21 cellular contexts compared by ENCODE assay signal in the genomic region with DNA sequence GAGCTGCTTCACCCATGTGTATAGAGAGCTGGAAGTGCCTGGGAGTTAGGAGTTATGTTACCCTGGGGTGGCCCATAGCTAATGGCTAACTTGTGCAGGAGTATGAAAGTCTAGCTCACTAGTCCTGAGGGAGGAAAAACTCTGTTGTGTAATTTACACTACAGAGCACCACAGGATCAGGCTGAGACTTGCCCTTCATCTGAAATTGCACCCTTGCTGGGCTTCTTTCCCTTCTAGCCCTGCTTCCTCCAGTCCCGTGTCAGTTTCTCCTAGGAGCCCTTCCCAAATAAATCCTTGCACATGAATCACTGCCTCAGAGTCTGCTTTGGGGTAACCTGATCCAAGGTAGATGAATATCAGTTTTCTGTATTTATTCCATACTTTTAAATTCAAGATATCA. TPM values are rescaled to one million over a fixed set of nuclear protein-coding genes. Genes with fewer than 3 reads are reported as not detected.
DNase-seq lines count a peak whose midpoint lies in the region; ATAC-seq and TF ChIP-seq lines count a peak whose summit lies in the region.
"Had no signal": no experiment of that assay in that cellular context is flagged by ENCODE, and none has a peak within 500 bp of the region (broad histone marks: within the 10 kb centered on the region; RNA-seq: fewer than 3 reads in every experiment).

No MANE protein-coding gene starts in this region.

- BruUV-seq in PC-3 (replicated peaks; lab: Mats Ljungman, UMichigan) (no TSS peak), mammary epithelial cell (replicated peaks; lab: Mats Ljungman, UMichigan) (no TSS peak)

- no peak overlapping the region for H3K4me3 Mint-ChIP-seq in activated T-helper 1 cell treated with anti-CD3 and anti-CD28 coated beads, Interleukin-12 subunit alpha, Interleukin-12 subunit beta, Interleukin-2, Interleukin-4 antibody, amounts not matched to agents 30 ng/mL and 10 ng/mL and 1 ng/mL, durations not matched to agents 14 hours and 24 hours and 36 hours
- H3K4me3 Mint-ChIP-seq: CD4-positive, CD25-positive, alpha-beta regulatory T cell had no signal

- no peaks in the 10 kb centered on the region for H3K9me2 ChIP-seq in PC-3 (replicated peaks; ENCODE audit: low read length)

- intact Hi-C loops in PC-3 (cut with micrococcal nuclease), result no loop called here
- intact Hi-C loops in mammary epithelial cell (cut with micrococcal nuclease), result no loop called here
- intact Hi-C loops in activated T-helper 1 cell treated with anti-CD3 and anti-CD28 coated beads, Interleukin-12 subunit alpha, Interleukin-12 subunit beta, Interleukin-2, Interleukin-4 antibody, amounts not matched to agents 30 ng/mL and 10 ng/mL and 1 ng/mL, durations not matched to agents 14 hours and 24 hours and 36 hours (cut with micrococcal nuclease), result no loop called here
- intact Hi-C loops in Right ventricle myocardium superior (cut with DNase I), result no loop called here

- DNase-seq in PC-3 (peak; percentile 4), mammary epithelial cell (peak; percentile 79), foreskin keratinocyte (peak; percentile 59 to 80), retina (peak; percentile 1), Right ventricle myocardium superior (no peak)
- DNase-seq in activated T-helper 1 cell treated with anti-CD3 and anti-CD28 coated beads, Interleukin-12 subunit alpha, Interleukin-12 subunit beta, Interleukin-2, Interleukin-4 antibody, amounts not matched to agents 30 ng/mL and 10 ng/mL and 1 ng/mL, durations not matched to agents 14 hours and 24 hours and 36 hours (ENCODE audit: low spot score), result no peak
- DNase-seq in effector CD4-positive, alpha-beta T cell, result no peak
- DNase-seq: CD4-positive, CD25-positive, alpha-beta regulatory T cell; COR-L47; DMS79; MM.1S; NCI-H1105; NCI-H146; NCI-H2029 treated with DMSO at 0.1 percent for 48 hours; NCI-H524 treated with DMSO at 0.1 percent for 48 hours; NCI-H82; SHP77 treated with DMSO at 0.1 percent for 48 hours had no signal

- 0% methylated on average over 1 of the region's 1 CpG for WGBS in mammary epithelial cell (ENCODE audit: low coverage, missing lambda C conversion rate)

- H3K9ac ChIP-seq in PC-3 (ENCODE audit: low read length) (no peak overlapping the region), mammary epithelial cell (ENCODE audit: insufficient read depth, low read length) (no peak overlapping the region)

- no peaks in the 10 kb centered on the region for H3F3A ChIP-seq in PC-3 (ENCODE audit: low read length, unreplicated experiment)

- H3K27me3 ChIP-seq in PC-3 (ENCODE audit: low read length) (peaks cover 20% of the 10 kb centered on the region), mammary epithelial cell (ENCODE audit: insufficient read depth, low read length) (no peaks in the 10 kb centered on the region), foreskin keratinocyte (no peaks in the 10 kb centered on the region)

- POLR2A ChIA-PET in PC-3 (lab: Charles Lee; ENCODE audit: unreplicated experiment), result no interaction called here

- H2AFZ ChIP-seq in PC-3 (ENCODE audit: low read length) (no peak overlapping the region), mammary epithelial cell (ENCODE audit: low read depth, low read length) (peak overlapping the region; percentile 36)

- in situ Hi-C loops in mammary epithelial cell (cut with MboI; ENCODE audit: low sequenced_read_pairs in 2 of 2), result no loop called here

- CTCF ChIA-PET in PC-3 (lab: Charles Lee) (no interaction called here), mammary epithelial cell (lab: Charles Lee; ENCODE audit: low non-redundant PET) (no interaction called here)

- no peaks in the 10 kb centered on the region for H3K36me3 ChIP-seq in PC-3 (ENCODE audit: low read depth, low read length)
- no peaks in the 10 kb centered on the region for H3K36me3 ChIP-seq in mammary epithelial cell (ENCODE audit: insufficient read depth, low read length)

- no peaks in the 10 kb centered on the region for H3K9me3 Mint-ChIP-seq in activated T-helper 1 cell treated with anti-CD3 and anti-CD28 coated beads, Interleukin-12 subunit alpha, Interleukin-12 subunit beta, Interleukin-2, Interleukin-4 antibody, amounts not matched to agents 30 ng/mL and 10 ng/mL and 1 ng/mL, durations not matched to agents 14 hours and 24 hours and 36 hours

- H3K36me3 Mint-ChIP-seq in activated T-helper 1 cell treated with anti-CD3 and anti-CD28 coated beads, Interleukin-12 subunit alpha, Interleukin-12 subunit beta, Interleukin-2, Interleukin-4 antibody, amounts not matched to agents 30 ng/mL and 10 ng/mL and 1 ng/mL, durations not matched to agents 14 hours and 24 hours and 36 hours (ENCODE audit: low read depth), result no peaks in the 10 kb centered on the region
- H3K36me3 Mint-ChIP-seq: CD4-positive, CD25-positive, alpha-beta regulatory T cell had no signal

- no peak overlapping the region for H3K27ac Mint-ChIP-seq in activated T-helper 1 cell treated with anti-CD3 and anti-CD28 coated beads, Interleukin-12 subunit alpha, Interleukin-12 subunit beta, Interleukin-2, Interleukin-4 antibody, amounts not matched to agents 30 ng/mL and 10 ng/mL and 1 ng/mL, durations not matched to agents 14 hours and 24 hours and 36 hours

- H3K4me2 ChIP-seq in PC-3 (ENCODE audit: low read length), result no peak overlapping the region
- H3K4me2 ChIP-seq in mammary epithelial cell (ENCODE audit: insufficient read depth, low read depth, low read length), result peak overlapping the region; percentile 51

- H3K27me3 Mint-ChIP-seq in activated T-helper 1 cell treated with anti-CD3 and anti-CD28 coated beads, Interleukin-12 subunit alpha, Interleukin-12 subunit beta, Interleukin-2, Interleukin-4 antibody, amounts not matched to agents 30 ng/mL and 10 ng/mL and 1 ng/mL, durations not matched to agents 14 hours and 24 hours and 36 hours (ENCODE audit: insufficient read depth), result peaks cover 21% of the 10 kb centered on the region

- H3K27ac ChIP-seq in PC-3 (ENCODE audit: low read length), result no peak overlapping the region
- no peak overlapping the region for H3K27ac ChIP-seq in mammary epithelial cell (ENCODE audit: insufficient read depth, low read depth, low read length)
- no peak overlapping the region for H3K27ac ChIP-seq in foreskin keratinocyte
- H3K27ac ChIP-seq: SK-N-MC had no signal

- H3K4me1 Mint-ChIP-seq in activated T-helper 1 cell treated with anti-CD3 and anti-CD28 coated beads, Interleukin-12 subunit alpha, Interleukin-12 subunit beta, Interleukin-2, Interleukin-4 antibody, amounts not matched to agents 30 ng/mL and 10 ng/mL and 1 ng/mL, durations not matched to agents 14 hours and 24 hours and 36 hours (ENCODE audit: low read depth), result no peaks in the 10 kb centered on the region
- H3K4me1 Mint-ChIP-seq: CD4-positive, CD25-positive, alpha-beta regulatory T cell had no signal

- TF ChIP-seq CTCF in PC-3 (conservative IDR thresholded peaks at IDR 0.05; ENCODE audit: low read depth, low read length), result no peak
- TF ChIP-seq CTCF in mammary epithelial cell (conservative IDR thresholded peaks at IDR 0.05 in 1 of 2, IDR thresholded peaks at IDR 0.05 in 1 of 2; ENCODE audit: extremely low read depth in 1 of 2, insufficient read depth in 1 of 2, low read depth in 1 of 2, low read length in 2 of 2), result no peak
- no peak for TF ChIP-seq CTCF in foreskin keratinocyte (conservative IDR thresholded peaks at IDR 0.05)

- no peaks in the 10 kb centered on the region; the same call in 1 of the 2 replicates for H3K4me1 ChIP-seq in PC-3 (ENCODE audit: insufficient read depth, low read length)
- H3K4me1 ChIP-seq in mammary epithelial cell (ENCODE audit: insufficient read depth, low read length), result peaks cover 20% of the 10 kb centered on the region
- H3K4me1 ChIP-seq in foreskin keratinocyte, result peaks cover 9% of the 10 kb centered on the region

- H3K9me3 ChIP-seq in PC-3 (ENCODE audit: low read length), result no peaks in the 10 kb centered on the region
- H3K9me3 ChIP-seq in mammary epithelial cell (replicated peaks; ENCODE audit: insufficient read depth, low read length), result no peaks in the 10 kb centered on the region

- H3K79me2 ChIP-seq in PC-3 (ENCODE audit: low read length), result no peaks in the 10 kb centered on the region
- H3K79me2 ChIP-seq in mammary epithelial cell (ENCODE audit: insufficient read depth, low read length), result no peaks in the 10 kb centered on the region

- dilution Hi-C loops in mammary epithelial cell (cut with HindIII; ENCODE audit: low sequenced_read_pairs), result no loop called here

- H3K4me3 ChIP-seq in PC-3 (ENCODE audit: low read length) (no peak overlapping the region), mammary epithelial cell (replicated peaks in 1 of 3; ENCODE audit: insufficient read depth in 1 of 3, low read depth in 2 of 3, low read length in 3 of 3) (no peak overlapping the region)
- H3K4me3 ChIP-seq: SK-N-MC had no signal

- ATAC-seq in PC-3 (no peak), foreskin keratinocyte (peak; percentile 70), Right ventricle myocardium superior (ENCODE audit: poor library complexity) (no peak)

- H4K20me1 ChIP-seq in PC-3 (ENCODE audit: low read length), result no peaks in the 10 kb centered on the region
- H4K20me1 ChIP-seq in mammary epithelial cell (ENCODE audit: insufficient read depth, low read length), result no peaks in the 10 kb centered on the region

RNA-seq across cellular contexts. Expression of gene CTXND1, which starts 40.0 kb away (rescaled TPM):
- not detected in 2 replicates for total RNA-seq in PC-3 (2014; rRNA removed)
- total RNA-seq in mammary epithelial cell, result not detected
- polyA plus RNA-seq in mammary epithelial cell, result not detected
- not detected for polyA minus RNA-seq in mammary epithelial cell
- not detected in 2 replicates for total RNA-seq in foreskin keratinocyte
- polyA plus RNA-seq in foreskin keratinocyte, result not detected in 2 replicates
- not detected in 2 replicates for total RNA-seq in activated T-helper 1 cell treated with anti-CD3 and anti-CD28 coated beads, Interleukin-12 subunit alpha, Interleukin-12 subunit beta, Interleukin-2, Interleukin-4 antibody, amounts not matched to agents 30 ng/mL and 10 ng/mL and 1 ng/mL, durations not matched to agents 14 hours and 24 hours and 36 hours
- total RNA-seq in Right ventricle myocardium superior, result 0.94 TPM
- total RNA-seq: CD4-positive, CD25-positive, alpha-beta regulatory T cell; H1; LHCN-M2 had no signal
- polyA plus RNA-seq: BJ; CD4-positive, CD25-positive, alpha-beta regulatory T cell had no signal

RNA-seq across cellular contexts. Expression of gene FAH, which starts 59.2 kb away (rescaled TPM):
- total RNA-seq in PC-3 (2014; rRNA removed), result 55.4 and 59.4 TPM in 2 replicates
- total RNA-seq in mammary epithelial cell, result 10 to 100 TPM; 21.2 to 30.8 TPM
- 34.0 TPM for polyA plus RNA-seq in mammary epithelial cell
- 55.0 TPM for polyA minus RNA-seq in mammary epithelial cell
- total RNA-seq in foreskin keratinocyte, result 21.8 and 25.8 TPM in 2 replicates
- 26.2 and 33.4 TPM in 2 replicates for polyA plus RNA-seq in foreskin keratinocyte
- 78.8 and 81.4 TPM in 2 replicates for total RNA-seq in activated T-helper 1 cell treated with anti-CD3 and anti-CD28 coated beads, Interleukin-12 subunit alpha, Interleukin-12 subunit beta, Interleukin-2, Interleukin-4 antibody, amounts not matched to agents 30 ng/mL and 10 ng/mL and 1 ng/mL, durations not matched to agents 14 hours and 24 hours and 36 hours
- total RNA-seq in Right ventricle myocardium superior, result 28.2 TPM

Comparison
In these comparisons a context has a peak if more than half of its experiments do, and no peak if none do; other contexts are left out.
1. DNase-seq: peak in PC-3 (single experiment), mammary epithelial cell (single experiment), foreskin keratinocyte (2 of 2) and retina (single experiment); none in activated T-helper 1 cell treated with anti-CD3 and anti-CD28 coated beads, Interleukin-12 subunit alpha, Interleukin-12 subunit beta, Interleukin-2, Interleukin-4 antibody, amounts not matched to agents 30 ng/mL and 10 ng/mL and 1 ng/mL, durations not matched to agents 14 hours and 24 hours and 36 hours (single experiment), Right ventricle myocardium superior (single experiment) and effector CD4-positive, alpha-beta T cell (single experiment).